ENCODE assay signal across 9 cellular contexts in the genomic region with DNA sequence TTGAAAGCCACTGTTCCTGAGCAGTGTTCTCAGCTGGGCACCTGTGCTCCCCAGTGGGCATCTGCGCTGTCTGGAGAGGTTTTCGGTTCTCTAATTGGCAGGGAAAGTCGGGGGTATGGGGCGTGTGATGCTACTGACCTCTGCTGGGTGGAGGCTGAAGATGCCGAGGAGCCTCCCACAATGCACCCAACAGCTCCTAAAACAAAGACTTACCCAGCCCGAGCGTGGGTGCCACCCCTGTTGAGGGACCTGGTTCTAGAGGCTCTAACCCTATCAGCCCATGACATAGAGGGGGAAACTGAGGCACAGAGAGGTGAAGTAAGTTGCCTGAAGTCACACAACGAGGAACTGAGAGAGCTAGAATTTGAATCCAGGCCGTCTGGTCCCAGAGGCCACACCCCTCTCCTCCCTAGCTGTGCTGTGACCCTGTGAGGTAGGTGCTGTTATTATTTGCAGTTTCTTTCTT. TPM values are rescaled to one million over a fixed set of nuclear protein-coding genes. Genes with fewer than 3 reads are reported as not detected.
DNase-seq lines count a peak whose midpoint lies in the region; ATAC-seq and TF ChIP-seq lines count a peak whose summit lies in the region.
"Had no signal": no experiment of that assay in that cellular context is flagged by ENCODE, and none has a peak within 500 bp of the region (broad histone marks: within the 10 kb centered on the region; RNA-seq: fewer than 3 reads in every experiment).

No MANE protein-coding gene starts in this region.

- peak; percentile 91 for ATAC-seq in CD8-positive, alpha-beta T cell
- peak; percentile 98 for ATAC-seq in activated B cell treated with CpG ODN at 0.5 μM for 24 hours (ENCODE audit: low read depth)
- ATAC-seq in GM21576 (IDR thresholded peaks at IDR 0.05; ENCODE audit: unreplicated experiment): no peak

- no peaks in the 10 kb centered on the region for H3K27me3 Mint-ChIP-seq in CD8-positive, alpha-beta T cell (ENCODE audit: low read depth)
- no peaks in the 10 kb centered on the region for H3K27me3 Mint-ChIP-seq in activated B cell treated with CpG ODN at 0.5 μM for 24 hours
- H3K27me3 Mint-ChIP-seq in endothelial cell (ENCODE audit: unreplicated experiment): peaks cover 6% of the 10 kb centered on the region

- H3K79me2 ChIP-seq in osteoblast (ENCODE audit: insufficient read depth, low read length): no peaks in the 10 kb centered on the region

- no peak overlapping the region for H3K4me3 ChIP-seq in CD8-positive, alpha-beta T cell (ENCODE audit: low read depth, low read length)
- H3K4me3 ChIP-seq in osteoblast (ENCODE audit: insufficient read depth, low read length): no peak overlapping the region

- POLR2A ChIA-PET in CD8-positive, alpha-beta T cell (lab: Charles Lee): interaction anchor here (0.6 to 2.5 kb wide), 5 partner anchors 10 to 406 kb away, joined by 3 to 10 read pairs (median 5); a partner anchor contains a TSS
- POLR2A ChIA-PET in activated B cell treated with CpG ODN at 0.5 μM for 24 hours (lab: Charles Lee): interaction anchor here (0.5 to 3.2 kb wide), 15 partner anchors 9 to 1772 kb away, joined by 3 to 56 read pairs (median 4); a partner anchor contains a TSS

- peak overlapping the region; percentile 93 for H2AFZ ChIP-seq in osteoblast (ENCODE audit: low read length)

- no peak overlapping the region for H3K27ac Mint-ChIP-seq in CD8-positive, alpha-beta T cell
- H3K27ac Mint-ChIP-seq in activated B cell treated with CpG ODN at 0.5 μM for 24 hours: peak overlapping the region; percentile 59
- H3K27ac Mint-ChIP-seq in endothelial cell (ENCODE audit: unreplicated experiment): no peak overlapping the region

- intact Hi-C loops in CD8-positive, alpha-beta T cell (cut with DNase I, micrococcal nuclease): loop anchor here (1.0 to 2.0 kb wide), 4 partner anchors 20 to 258 kb away; no protein-coding TSS in a partner anchor
- intact Hi-C loops in activated B cell treated with CpG ODN at 0.5 μM for 24 hours (cut with micrococcal nuclease): loop anchor here (1.0 to 5.0 kb wide), 7 partner anchors 10 to 407 kb away; a partner anchor contains a TSS

- no peak overlapping the region for H3K27ac ChIP-seq in CD8-positive, alpha-beta T cell (ENCODE audit: low read depth, low read length)
- no peak overlapping the region for H3K27ac ChIP-seq in osteoblast (ENCODE audit: low read depth, low read length)

- peak; percentile 50 for TF ChIP-seq CTCF in CD8-positive, alpha-beta T cell (IDR thresholded peaks at IDR 0.05)
- TF ChIP-seq CTCF in activated B cell treated with CpG ODN at 0.5 μM for 24 hours (IDR thresholded peaks at IDR 0.05) (no peak), endothelial cell (IDR thresholded peaks at IDR 0.05; ENCODE audit: unreplicated experiment) (no peak), osteoblast (IDR thresholded peaks at IDR 0.05; ENCODE audit: extremely low read depth, low read depth, low read length) (peak; percentile 62)

- CTCF ChIA-PET in CD8-positive, alpha-beta T cell (lab: Charles Lee): interaction anchor here (0.6 to 3.5 kb wide), 24 partner anchors 8 to 275 kb away, joined by 3 to 32 read pairs (median 4); a partner anchor contains a TSS
- CTCF ChIA-PET in activated B cell treated with CpG ODN at 0.5 μM for 24 hours (lab: Charles Lee): interaction anchor here (0.6 to 2.6 kb wide), 21 partner anchors 9 to 354 kb away, joined by 3 to 27 read pairs (median 4); a partner anchor contains a TSS

- peak overlapping the region; percentile 43 for H3K4me2 ChIP-seq in osteoblast (ENCODE audit: insufficient read depth, low read length)

- H3K4me3 Mint-ChIP-seq in CD8-positive, alpha-beta T cell: no peak overlapping the region
- H3K4me3 Mint-ChIP-seq in activated B cell treated with CpG ODN at 0.5 μM for 24 hours (peak overlapping the region; percentile 52), endothelial cell (ENCODE audit: unreplicated experiment) (no peak overlapping the region)

- H3K36me3 ChIP-seq in CD8-positive, alpha-beta T cell (ENCODE audit: insufficient read depth, low read length): no peaks in the 10 kb centered on the region
- no peaks in the 10 kb centered on the region for H3K36me3 ChIP-seq in osteoblast (ENCODE audit: insufficient read depth, low read length)

- peak in 6 of 7 experiments; percentile 28 to 76 (median 51) for DNase-seq in CD8-positive, alpha-beta T cell
- DNase-seq in GOT3 (lab: John Stamatoyannopoulos, UW) (peak; percentile 31), NCI-H345 (lab: John Stamatoyannopoulos, UW) (peak; percentile 62), activated B cell treated with CpG ODN at 0.5 μM for 24 hours (peak; percentile 52), endothelial cell (ENCODE audit: low spot score) (peak; percentile 44), osteoblast (ENCODE audit: insufficient read length, low spot score, missing footprints) (peak; percentile 95), DMS153 treated with DMSO at 0.1 percent for 48 hours (lab: John Stamatoyannopoulos, UW; ENCODE audit: unreplicated experiment) (no peak)

- H3K4me1 ChIP-seq in CD8-positive, alpha-beta T cell (ENCODE audit: insufficient read depth, low read length): peaks cover 6% of the 10 kb centered on the region
- H3K4me1 ChIP-seq in osteoblast (ENCODE audit: insufficient read depth, low read length): no peaks in the 10 kb centered on the region

- H3K36me3 Mint-ChIP-seq in CD8-positive, alpha-beta T cell: no peaks in the 10 kb centered on the region
- no peaks in the 10 kb centered on the region for H3K36me3 Mint-ChIP-seq in activated B cell treated with CpG ODN at 0.5 μM for 24 hours (ENCODE audit: low read depth)
- H3K36me3 Mint-ChIP-seq in endothelial cell (ENCODE audit: low read depth, unreplicated experiment): peaks cover 4% of the 10 kb centered on the region

- H4K20me1 ChIP-seq in osteoblast (ENCODE audit: insufficient read depth, low read length): no peaks in the 10 kb centered on the region

- H3K9me3 ChIP-seq in CD8-positive, alpha-beta T cell (ENCODE audit: low read length): no peaks in the 10 kb centered on the region
- no peaks in the 10 kb centered on the region for H3K9me3 ChIP-seq in osteoblast (ENCODE audit: low read depth, low read length)

- no peaks in the 10 kb centered on the region for H3K9me3 Mint-ChIP-seq in CD8-positive, alpha-beta T cell
- H3K9me3 Mint-ChIP-seq in activated B cell treated with CpG ODN at 0.5 μM for 24 hours: no peaks in the 10 kb centered on the region
- no peaks in the 10 kb centered on the region for H3K9me3 Mint-ChIP-seq in endothelial cell (ENCODE audit: unreplicated experiment)

- peaks cover 4% of the 10 kb centered on the region for H3K4me1 Mint-ChIP-seq in CD8-positive, alpha-beta T cell (ENCODE audit: low read depth)
- H3K4me1 Mint-ChIP-seq in activated B cell treated with CpG ODN at 0.5 μM for 24 hours: peaks cover 8% of the 10 kb centered on the region
- no peaks in the 10 kb centered on the region for H3K4me1 Mint-ChIP-seq in endothelial cell (ENCODE audit: unreplicated experiment)

- H3K27me3 ChIP-seq in CD8-positive, alpha-beta T cell (ENCODE audit: insufficient read depth, low read length): no peaks in the 10 kb centered on the region
- no peaks in the 10 kb centered on the region for H3K27me3 ChIP-seq in osteoblast (ENCODE audit: insufficient read depth, low read length)

RNA-seq across cellular contexts. Expression of a gene that starts 2.3 kb away (rescaled TPM):
- total RNA-seq in CD8-positive, alpha-beta T cell: not detected
- total RNA-seq in activated B cell treated with CpG ODN at 0.5 μM for 24 hours (not detected in 2 replicates), endothelial cell (ENCODE audit: unreplicated experiment) (not detected), osteoblast (not detected in 2 replicates)
- total RNA-seq: mononuclear cell had no signal

RNA-seq across cellular contexts. Expression of a gene that starts 6.0 kb away (rescaled TPM):
- 1 to 10 TPM; 2.5 to 3.1 TPM for total RNA-seq in CD8-positive, alpha-beta T cell
- total RNA-seq in activated B cell treated with CpG ODN at 0.5 μM for 24 hours: 3.5 and 5.6 TPM in 2 replicates
- total RNA-seq in endothelial cell (ENCODE audit: unreplicated experiment): 0.64 TPM
- 0.29 TPM in 1 of 2 replicates, not detected in the other for total RNA-seq in osteoblast

RNA-seq across cellular contexts. Expression of a gene that starts 10.1 kb away (rescaled TPM):
- total RNA-seq in CD8-positive, alpha-beta T cell: 1,000 to 10,000 TPM; 2,604 to 2,657 TPM
- total RNA-seq in activated B cell treated with CpG ODN at 0.5 μM for 24 hours (2,427 and 2,762 TPM in 2 replicates), endothelial cell (ENCODE audit: unreplicated experiment) (1,683 TPM), osteoblast (1,357 and 1,526 TPM in 2 replicates)

RNA-seq across cellular contexts. Expression of a gene that starts 10.5 kb away (rescaled TPM):
- total RNA-seq in CD8-positive, alpha-beta T cell: 10 to 100 TPM; 15.6 to 17.6 TPM
- total RNA-seq in activated B cell treated with CpG ODN at 0.5 μM for 24 hours: 38.2 and 48.5 TPM in 2 replicates
- 24.7 TPM for total RNA-seq in endothelial cell (ENCODE audit: unreplicated experiment)
- 13.0 and 13.3 TPM in 2 replicates for total RNA-seq in osteoblast

RNA-seq across cellular contexts. Expression of a gene that starts 28.3 kb away (rescaled TPM):
- 10 to 100 TPM; 24.8 to 25.6 TPM for total RNA-seq in CD8-positive, alpha-beta T cell
- total RNA-seq in activated B cell treated with CpG ODN at 0.5 μM for 24 hours: 8.7 and 9.2 TPM in 2 replicates
- total RNA-seq in endothelial cell (ENCODE audit: unreplicated experiment): 4.3 TPM
- 14.5 and 18.3 TPM in 2 replicates for total RNA-seq in osteoblast

Comparison
In these comparisons a context has a peak if more than half of its experiments do, and no peak if none do; other contexts are left out.
1. CTCF ChIP-seq: peak in CD8-positive, alpha-beta T cell (single experiment) and osteoblast (single experiment); none in activated B cell treated with CpG ODN at 0.5 μM for 24 hours (single experiment) and endothelial cell (single experiment).